1 cellular context compared by ENCODE assay signal in the genomic region with DNA sequence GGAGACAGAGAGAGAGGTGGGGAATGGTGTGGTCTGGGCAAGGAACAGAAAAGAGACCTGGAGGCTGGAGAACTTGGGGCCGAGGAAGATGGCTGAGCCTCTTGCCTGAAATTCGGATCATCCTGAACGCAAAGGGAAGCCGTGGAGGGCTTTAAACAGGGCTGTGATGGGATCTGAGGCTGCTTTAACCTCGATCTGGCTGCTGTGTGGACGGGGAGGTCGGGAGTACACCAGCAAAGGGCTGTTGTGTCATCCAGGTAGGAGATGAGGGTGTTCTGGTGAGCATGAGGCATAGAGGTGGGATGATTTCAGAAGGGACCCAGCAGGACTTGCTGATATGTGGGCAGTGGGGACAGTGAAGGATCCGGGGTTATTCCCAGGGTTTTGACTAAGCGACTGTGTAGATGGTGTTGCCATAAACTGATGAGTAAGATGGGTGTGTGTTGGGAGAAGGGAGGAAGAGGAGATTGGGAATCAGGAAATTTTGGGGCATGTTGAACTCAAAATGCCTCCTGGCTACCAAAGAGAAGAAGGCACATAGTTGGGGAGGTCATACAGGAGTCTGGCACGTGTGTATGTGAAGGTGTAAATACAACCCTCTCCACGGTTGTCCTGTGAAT.
TF ChIP-seq lines count a peak whose summit lies in the region.

No MANE protein-coding gene starts in this region.

TF ChIP-seq in endothelial cell of umbilical vein, 7 proteins besides CTCF, POLR2A, EP300 and RAD21:
- TF ChIP-seq, protein P1, sequence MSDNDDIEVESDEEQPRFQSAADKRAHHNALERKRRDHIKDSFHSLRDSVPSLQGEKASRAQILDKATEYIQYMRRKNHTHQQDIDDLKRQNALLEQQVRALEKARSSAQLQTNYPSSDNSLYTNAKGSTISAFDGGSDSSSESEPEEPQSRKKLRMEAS (IDR thresholded peaks at IDR 0.05; ENCODE audit: insufficient read depth, insufficient read length), result no peak
- TF ChIP-seq POLR2AphosphoS5 (IDR thresholded peaks at IDR 0.05; ENCODE audit: insufficient read depth, low read depth, low read length) (no peak), FOS (IDR thresholded peaks at IDR 0.05; ENCODE audit: borderline replicate concordance, insufficient read depth, low read length) (no peak), EZH2 (IDR thresholded peaks at IDR 0.05; ENCODE audit: borderline replicate concordance, low read depth, low read length, severe bottlenecking) (no peak), JUN (IDR thresholded peaks at IDR 0.05; ENCODE audit: borderline replicate concordance, insufficient read depth, insufficient read length, low read depth) (no peak), GATA2 (IDR thresholded peaks at IDR 0.05; ENCODE audit: insufficient read depth, insufficient read length, low read depth, low read length) (no peak), MYC (IDR thresholded peaks at IDR 0.05; ENCODE audit: low read depth, low read length) (no peak)
